ENCODE assay signal across 13 cellular contexts in genomic region chr4:63563288-63564014, GRCh38.
DNase-seq lines count a peak whose midpoint lies in the region; ATAC-seq and TF ChIP-seq lines count a peak whose summit lies in the region.
"Had no signal": no experiment of that assay in that cellular context is flagged by ENCODE, and none has a peak within 500 bp of the region (broad histone marks: within the 10 kb centered on the region; RNA-seq: fewer than 3 reads in every experiment).

No MANE protein-coding gene starts in this region.

- H3K9me3 Mint-ChIP-seq in activated T-helper 2 cell treated with anti-CD3 and anti-CD28 coated beads, Interferon-gamma antibody, Interleukin-2, Interleukin-4, amounts not matched to agents 10 μg/mL and 5 μg/mL and 100 μg/mL, durations not matched to agents 14 hours and 24 hours and 36 hours = peaks cover 13% of the 10 kb centered on the region

- peak; percentile 6 to 14 for DNase-seq in Kasumi-1 (lab: John Stamatoyannopoulos, UW)
- DNase-seq in RPMI8226 = peak; percentile 5
- DNase-seq in HK-2 (ENCODE audit: unreplicated experiment) = no peak
- DNase-seq in activated T-helper 2 cell treated with anti-CD3 and anti-CD28 coated beads, Interferon-gamma antibody, Interleukin-2, Interleukin-4, amounts not matched to agents 10 μg/mL and 5 μg/mL and 100 μg/mL, durations not matched to agents 14 hours and 24 hours and 36 hours (ENCODE audit: low spot score) = no peak
- DNase-seq: activated CD4-positive, alpha-beta T cell treated with anti-CD3 and anti-CD28 coated beads for 36 hours; CD8-positive, alpha-beta T cell; NCI-H2081 treated with DMSO at 0.1 percent for 48 hours had no signal

- H3F3A ChIP-seq in neural cell (ENCODE audit: insufficient read depth, low read length, poor library complexity, severe bottlenecking) = no peaks in the 10 kb centered on the region

- no peak overlapping the region for H3K27ac Mint-ChIP-seq in activated T-helper 2 cell treated with anti-CD3 and anti-CD28 coated beads, Interferon-gamma antibody, Interleukin-2, Interleukin-4, amounts not matched to agents 10 μg/mL and 5 μg/mL and 100 μg/mL, durations not matched to agents 14 hours and 24 hours and 36 hours
- H3K27ac Mint-ChIP-seq: activated CD4-positive, alpha-beta T cell treated with anti-CD3 and anti-CD28 coated beads for 36 hours; CD8-positive, alpha-beta T cell; stimulated activated effector memory CD8-positive, alpha-beta T cell treated with anti-CD3 and anti-CD28 coated beads, Interleukin-12 subunit alpha, Interleukin-12 subunit beta, amount 100 ng/mL, for 72 hours had no signal

- no peaks in the 10 kb centered on the region for H3K27me3 ChIP-seq in neural cell (ENCODE audit: insufficient read depth, low read depth, low read length)
- H3K27me3 ChIP-seq: cardiac muscle cell had no signal

- ATAC-seq in GM19328 (IDR thresholded peaks at IDR 0.05; ENCODE audit: unreplicated experiment) = no peak
- ATAC-seq in GM21381 (IDR thresholded peaks at IDR 0.05; ENCODE audit: unreplicated experiment) = no peak
- ATAC-seq: activated CD4-positive, alpha-beta T cell treated with anti-CD3 and anti-CD28 coated beads for 36 hours; CD8-positive, alpha-beta T cell; stimulated activated effector memory CD8-positive, alpha-beta T cell treated with anti-CD3 and anti-CD28 coated beads, Interleukin-12 subunit alpha, Interleukin-12 subunit beta, amount 100 ng/mL, for 72 hours had no signal

- H3K9ac ChIP-seq in neural cell (ENCODE audit: low read length) = no peak overlapping the region

- no peak overlapping the region for H3K4me3 Mint-ChIP-seq in activated T-helper 2 cell treated with anti-CD3 and anti-CD28 coated beads, Interferon-gamma antibody, Interleukin-2, Interleukin-4, amounts not matched to agents 10 μg/mL and 5 μg/mL and 100 μg/mL, durations not matched to agents 14 hours and 24 hours and 36 hours (ENCODE audit: low read depth)
- H3K4me3 Mint-ChIP-seq: activated CD4-positive, alpha-beta T cell treated with anti-CD3 and anti-CD28 coated beads for 36 hours; CD8-positive, alpha-beta T cell; stimulated activated effector memory CD8-positive, alpha-beta T cell treated with anti-CD3 and anti-CD28 coated beads, Interleukin-12 subunit alpha, Interleukin-12 subunit beta, amount 100 ng/mL, for 72 hours had no signal

- no peaks in the 10 kb centered on the region for H4K20me1 ChIP-seq in neural cell (ENCODE audit: insufficient read depth)

- no peaks in the 10 kb centered on the region for H3K79me2 ChIP-seq in neural cell (replicated peaks; ENCODE audit: insufficient read depth, low read length)

- no peaks in the 10 kb centered on the region for H3K36me3 ChIP-seq in neural cell (ENCODE audit: insufficient read depth, low read length)
- H3K36me3 ChIP-seq: cardiac muscle cell had no signal

- intact Hi-C loops in activated T-helper 2 cell treated with anti-CD3 and anti-CD28 coated beads, Interferon-gamma antibody, Interleukin-2, Interleukin-4, amounts not matched to agents 10 μg/mL and 5 μg/mL and 100 μg/mL, durations not matched to agents 14 hours and 24 hours and 36 hours (cut with micrococcal nuclease) = no loop called here

- H3K4me2 ChIP-seq in neural cell (ENCODE audit: low read length) = no peak overlapping the region

- H3K4me3 ChIP-seq in neural cell (ENCODE audit: low read length) = no peak overlapping the region
- H3K4me3 ChIP-seq: cardiac muscle cell had no signal

- H3K9me3 ChIP-seq in neural cell (ENCODE audit: low read length) = no peaks in the 10 kb centered on the region

- H3K4me1 Mint-ChIP-seq in activated T-helper 2 cell treated with anti-CD3 and anti-CD28 coated beads, Interferon-gamma antibody, Interleukin-2, Interleukin-4, amounts not matched to agents 10 μg/mL and 5 μg/mL and 100 μg/mL, durations not matched to agents 14 hours and 24 hours and 36 hours (ENCODE audit: low read depth) = no peaks in the 10 kb centered on the region
- H3K4me1 Mint-ChIP-seq: activated CD4-positive, alpha-beta T cell treated with anti-CD3 and anti-CD28 coated beads for 36 hours; stimulated activated effector memory CD8-positive, alpha-beta T cell treated with anti-CD3 and anti-CD28 coated beads, Interleukin-12 subunit alpha, Interleukin-12 subunit beta, amount 100 ng/mL, for 72 hours had no signal

- no peaks in the 10 kb centered on the region for H3K9me2 ChIP-seq in neural cell (ENCODE audit: insufficient read depth, low read length)

- no peak for TF ChIP-seq EP300 in neural cell (conservative IDR thresholded peaks at IDR 0.05; ENCODE audit: poor library complexity, severe bottlenecking)

- TF ChIP-seq RAD21 in neural cell (conservative IDR thresholded peaks at IDR 0.05) = peak; percentile 54

- no peaks in the 10 kb centered on the region for H3K27me3 Mint-ChIP-seq in activated T-helper 2 cell treated with anti-CD3 and anti-CD28 coated beads, Interferon-gamma antibody, Interleukin-2, Interleukin-4, amounts not matched to agents 10 μg/mL and 5 μg/mL and 100 μg/mL, durations not matched to agents 14 hours and 24 hours and 36 hours (ENCODE audit: low read depth)
- H3K27me3 Mint-ChIP-seq: activated CD4-positive, alpha-beta T cell treated with anti-CD3 and anti-CD28 coated beads for 36 hours had no signal

- no peaks in the 10 kb centered on the region for H3K36me3 Mint-ChIP-seq in activated T-helper 2 cell treated with anti-CD3 and anti-CD28 coated beads, Interferon-gamma antibody, Interleukin-2, Interleukin-4, amounts not matched to agents 10 μg/mL and 5 μg/mL and 100 μg/mL, durations not matched to agents 14 hours and 24 hours and 36 hours (ENCODE audit: low read depth)
- H3K36me3 Mint-ChIP-seq: CD8-positive, alpha-beta T cell; stimulated activated effector memory CD8-positive, alpha-beta T cell treated with anti-CD3 and anti-CD28 coated beads, Interleukin-12 subunit alpha, Interleukin-12 subunit beta, amount 100 ng/mL, for 72 hours had no signal

- TF ChIP-seq CTCF in GM12872 (IDR thresholded peaks at IDR 0.05; ENCODE audit: insufficient read depth, low read depth, low read length) = peak; percentile 24; the same call in 1 of the 3 replicates
- peak; percentile 44 for TF ChIP-seq CTCF in neural cell (IDR thresholded peaks at IDR 0.05; ENCODE audit: poor library complexity, severe bottlenecking)

- H3K27ac ChIP-seq in neural cell (ENCODE audit: low read length) = no peak overlapping the region
- H3K27ac ChIP-seq: cardiac muscle cell had no signal

- no peak overlapping the region for H2AFZ ChIP-seq in neural cell (ENCODE audit: low read depth, low read length)

TF ChIP-seq in neural cell, 6 proteins besides CTCF, POLR2A, EP300 and RAD21:
- TF ChIP-seq REST (IDR thresholded peaks at IDR 0.05; ENCODE audit: borderline replicate concordance) (no peak), SMC3 (conservative IDR thresholded peaks at IDR 0.05; ENCODE audit: poor library complexity) (no peak), MXI1 (conservative IDR thresholded peaks at IDR 0.05; ENCODE audit: poor library complexity, severe bottlenecking) (no peak), POLR2AphosphoS5 (IDR thresholded peaks at IDR 0.05) (no peak), EZH2 (IDR thresholded peaks at IDR 0.05; ENCODE audit: borderline replicate concordance, insufficient read depth, low read length, poor library complexity, severe bottlenecking) (no peak), TAF1 (IDR thresholded peaks at IDR 0.05; ENCODE audit: low read depth) (no peak)
TF ChIP-seq in neural cell: peak in this region for 0.

Comparison
In these comparisons a context has a peak if more than half of its experiments do, and no peak if none do; other contexts are left out.
1. DNase-seq: peak in Kasumi-1 (2 of 2) and RPMI8226 (single experiment); none in HK-2 (single experiment) and activated T-helper 2 cell treated with anti-CD3 and anti-CD28 coated beads, Interferon-gamma antibody, Interleukin-2, Interleukin-4, amounts not matched to agents 10 μg/mL and 5 μg/mL and 100 μg/mL, durations not matched to agents 14 hours and 24 hours and 36 hours (single experiment).